16 cellular contexts compared by ENCODE assay signal in the genomic region with DNA sequence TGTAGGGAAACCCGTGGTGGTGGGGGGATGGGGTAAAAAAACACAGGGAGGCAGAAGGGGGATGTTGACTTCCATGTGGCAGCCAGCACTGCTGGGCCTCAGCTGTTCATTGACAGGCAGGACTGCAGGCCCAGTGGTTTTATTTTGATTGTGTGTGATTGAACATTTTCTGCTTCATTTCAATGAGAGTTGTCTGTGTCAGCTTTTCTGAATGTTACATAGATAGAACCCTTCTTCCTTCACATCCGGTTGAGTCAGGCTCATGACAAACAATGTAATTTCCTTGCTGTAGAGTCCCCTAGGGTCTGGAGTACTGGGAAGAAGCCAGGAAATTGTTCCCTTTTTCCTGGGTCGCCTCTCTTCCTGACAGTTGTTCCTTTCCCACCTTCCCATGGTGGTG. TPM values are rescaled to one million over a fixed set of nuclear protein-coding genes. Genes with fewer than 3 reads are reported as not detected.
DNase-seq lines count a peak whose midpoint lies in the region; ATAC-seq and TF ChIP-seq lines count a peak whose summit lies in the region.
"Had no signal": no experiment of that assay in that cellular context is flagged by ENCODE, and none has a peak within 500 bp of the region (broad histone marks: within the 10 kb centered on the region; RNA-seq: fewer than 3 reads in every experiment).

No MANE protein-coding gene starts in this region.

- H3K9me3 Mint-ChIP-seq in osteocyte (ENCODE audit: unreplicated experiment) = no peaks in the 10 kb centered on the region
- H3K9me3 Mint-ChIP-seq: activated naive CD8-positive, alpha-beta T cell treated with anti-CD3 and anti-CD28 coated beads for 36 hours; stimulated activated naive CD8-positive, alpha-beta T cell treated with anti-CD3 and anti-CD28 coated beads, Interleukin-15, Interleukin-2, amounts not matched to agents 100 ng/mL and 50 ng/mL, for 24 hours had no signal

- no peak for TF ChIP-seq CTCF in osteocyte (IDR thresholded peaks at IDR 0.05)

- H3K27ac Mint-ChIP-seq in osteocyte (ENCODE audit: unreplicated experiment) = peak overlapping the region; percentile 72
- H3K27ac Mint-ChIP-seq: activated naive CD8-positive, alpha-beta T cell treated with anti-CD3 and anti-CD28 coated beads for 36 hours; stimulated activated naive CD8-positive, alpha-beta T cell treated with anti-CD3 and anti-CD28 coated beads, Interleukin-15, Interleukin-2, amounts not matched to agents 100 ng/mL and 50 ng/mL, for 24 hours had no signal

- no peaks in the 10 kb centered on the region for H3K36me3 Mint-ChIP-seq in osteocyte (ENCODE audit: unreplicated experiment)
- H3K36me3 Mint-ChIP-seq: activated naive CD8-positive, alpha-beta T cell treated with anti-CD3 and anti-CD28 coated beads for 36 hours had no signal

- H3K27me3 Mint-ChIP-seq in osteocyte (ENCODE audit: unreplicated experiment) = no peaks in the 10 kb centered on the region

- ATAC-seq in GM18868 (IDR thresholded peaks at IDR 0.05; ENCODE audit: unreplicated experiment) (no peak), HG03175 (IDR thresholded peaks at IDR 0.05; ENCODE audit: unreplicated experiment) (no peak)

- no peak overlapping the region for H3K4me3 Mint-ChIP-seq in osteocyte (ENCODE audit: unreplicated experiment)
- H3K4me3 Mint-ChIP-seq: activated naive CD8-positive, alpha-beta T cell treated with anti-CD3 and anti-CD28 coated beads for 36 hours; stimulated activated naive CD8-positive, alpha-beta T cell treated with anti-CD3 and anti-CD28 coated beads, Interleukin-15, Interleukin-2, amounts not matched to agents 100 ng/mL and 50 ng/mL, for 24 hours had no signal

- H3K27ac ChIP-seq in epithelial cell of prostate = peak overlapping the region; percentile 64
- H3K27ac ChIP-seq: KMS-11, neutrophil had no signal

- DNase-seq in NCI-H1417 (lab: John Stamatoyannopoulos, UW) (peak in 2 of 3 experiments; percentile 12 to 51), NCI-H1417 treated with DMSO at 0.1 percent for 48 hours (lab: John Stamatoyannopoulos, UW) (no peak), RKO (ENCODE audit: low spot score) (peak; percentile 80), epithelial cell of prostate (ENCODE audit: low read depth, low spot score) (no peak), osteocyte (ENCODE audit: extremely low spot score, unreplicated experiment) (no peak), NCI-H510A treated with DMSO at 0.1 percent for 48 hours (lab: John Stamatoyannopoulos, UW) (no peak)
- DNase-seq: activated naive CD8-positive, alpha-beta T cell treated with anti-CD3 and anti-CD28 coated beads for 36 hours; effector memory CD4-positive, alpha-beta T cell; GF-D8; NCI-H446; stimulated activated CD4-positive, alpha-beta T cell treated with anti-CD3 and anti-CD28 coated beads, Interleukin-1b, Interleukin-23, amount 100 ng/mL, for 48 hours had no signal

- H3K4me1 Mint-ChIP-seq in osteocyte (ENCODE audit: unreplicated experiment) = peaks cover 25% of the 10 kb centered on the region

RNA-seq across cellular contexts. Expression of a gene that starts 8.2 kb away (rescaled TPM):
- 19.8 and 20.1 TPM in 2 replicates for total RNA-seq in osteocyte

RNA-seq across cellular contexts. Expression of a gene that starts 26.9 kb away (rescaled TPM):
- 152 and 154 TPM in 2 replicates for total RNA-seq in osteocyte

RNA-seq across cellular contexts. Expression of a gene that starts 30.6 kb away (rescaled TPM):
- total RNA-seq in osteocyte = 23.5 and 24.1 TPM in 2 replicates

RNA-seq across cellular contexts. Expression of a gene that starts 58.1 kb away (rescaled TPM):
- total RNA-seq in osteocyte = 70.4 and 76.5 TPM in 2 replicates

RNA-seq across cellular contexts. Expression of a gene that starts 58.6 kb away (rescaled TPM):
- 11.9 and 12.7 TPM in 2 replicates for total RNA-seq in osteocyte

Comparison
In these comparisons a context has a peak if more than half of its experiments do, and no peak if none do; other contexts are left out.
1. DNase-seq: peak in NCI-H1417 (2 of 3) and RKO (single experiment); none in NCI-H1417 treated with DMSO at 0.1 percent for 48 hours (single experiment), epithelial cell of prostate (single experiment), osteocyte (single experiment) and NCI-H510A treated with DMSO at 0.1 percent for 48 hours (single experiment).